In genomic region chr4:143021384-143021783, GRCh38 we compare ENCODE assay signal across 9 cellular contexts.
DNase-seq lines count a peak whose midpoint lies in the region; ATAC-seq and TF ChIP-seq lines count a peak whose summit lies in the region.
"Had no signal": no experiment of that assay in that cellular context is flagged by ENCODE, and none has a peak within 500 bp of the region (broad histone marks: within the 10 kb centered on the region; RNA-seq: fewer than 3 reads in every experiment).

No MANE protein-coding gene starts in this region.

- no peak overlapping the region for H3K4me3 Mint-ChIP-seq in WTC11
- no peak overlapping the region for H3K4me3 Mint-ChIP-seq in activated T-helper 17 cell treated with anti-CD3 and anti-CD28 coated beads, Interleukin-2, amount 50 U/mL, for 72 hours
- H3K4me3 Mint-ChIP-seq: naive thymus-derived CD4-positive, alpha-beta T cell had no signal

- H3K4me3 ChIP-seq in tibial artery, result no peak overlapping the region

- no peak overlapping the region for H3K27ac ChIP-seq in tibial artery

- TF ChIP-seq CTCF in WTC11 (IDR thresholded peaks at IDR 0.05), result no peak
- no peak for TF ChIP-seq CTCF in tibial artery (IDR thresholded peaks at IDR 0.05)

- ATAC-seq in GM18868 (IDR thresholded peaks at IDR 0.05; ENCODE audit: unreplicated experiment) (peak; percentile 73), GM21526 (IDR thresholded peaks at IDR 0.05; ENCODE audit: low FRiP score, unreplicated experiment) (peak; percentile 81), HG03097 (IDR thresholded peaks at IDR 0.05; ENCODE audit: low FRiP score, unreplicated experiment) (peak; percentile 54), WTC11 (no peak)
- ATAC-seq in activated T-helper 17 cell treated with anti-CD3 and anti-CD28 coated beads, Interleukin-2, amount 50 U/mL, for 72 hours (replicated peaks), result no peak
- ATAC-seq: naive thymus-derived CD4-positive, alpha-beta T cell had no signal

- no peaks in the 10 kb centered on the region for H3K27me3 ChIP-seq in tibial artery

- peak; percentile 1 for DNase-seq in SIG-M5 (lab: John Stamatoyannopoulos, UW)
- no peak for DNase-seq in WTC11 (ENCODE audit: low spot score)
- DNase-seq in tibial artery, result no peak
- no peak for DNase-seq in GDM1 (lab: John Stamatoyannopoulos, UW)
- DNase-seq: naive thymus-derived CD4-positive, alpha-beta T cell had no signal

- no peaks in the 10 kb centered on the region for H3K36me3 Mint-ChIP-seq in WTC11
- H3K36me3 Mint-ChIP-seq in activated T-helper 17 cell treated with anti-CD3 and anti-CD28 coated beads, Interleukin-2, amount 50 U/mL, for 72 hours (ENCODE audit: low read depth), result no peaks in the 10 kb centered on the region
- H3K36me3 Mint-ChIP-seq: naive thymus-derived CD4-positive, alpha-beta T cell had no signal

- H3K27me3 Mint-ChIP-seq in WTC11 (ENCODE audit: low read depth), result no peaks in the 10 kb centered on the region
- H3K27me3 Mint-ChIP-seq in activated T-helper 17 cell treated with anti-CD3 and anti-CD28 coated beads, Interleukin-2, amount 50 U/mL, for 72 hours, result peaks cover 22% of the 10 kb centered on the region

- CTCF ChIA-PET in WTC11 (lab: Charles Lee), result interaction anchor here (3.1 kb wide), 1 partner anchor 36 kb away, joined by 10 read pairs; no protein-coding TSS in a partner anchor

- H3K36me3 ChIP-seq in tibial artery, result no peaks in the 10 kb centered on the region

- H3K4me1 Mint-ChIP-seq in WTC11, result peaks cover 2% of the 10 kb centered on the region
- no peaks in the 10 kb centered on the region for H3K4me1 Mint-ChIP-seq in activated T-helper 17 cell treated with anti-CD3 and anti-CD28 coated beads, Interleukin-2, amount 50 U/mL, for 72 hours

- intact Hi-C loops in tibial artery (cut with DNase I; ENCODE audit: low total_unique reads), result no loop called here

- peaks cover 0 to 9% (median 0%) of the 10 kb centered on the region in 3 donors for H3K9me3 ChIP-seq in tibial artery

- H3K27ac Mint-ChIP-seq in WTC11, result no peak overlapping the region
- no peak overlapping the region for H3K27ac Mint-ChIP-seq in activated T-helper 17 cell treated with anti-CD3 and anti-CD28 coated beads, Interleukin-2, amount 50 U/mL, for 72 hours
- H3K27ac Mint-ChIP-seq: naive thymus-derived CD4-positive, alpha-beta T cell had no signal

- H3K9me3 Mint-ChIP-seq in WTC11, result no peaks in the 10 kb centered on the region
- H3K9me3 Mint-ChIP-seq in activated T-helper 17 cell treated with anti-CD3 and anti-CD28 coated beads, Interleukin-2, amount 50 U/mL, for 72 hours, result no peaks in the 10 kb centered on the region

- POLR2A ChIA-PET in WTC11 (lab: Charles Lee), result no interaction called here

- H3K4me1 ChIP-seq in tibial artery, result no peaks in the 10 kb centered on the region

TF ChIP-seq in WTC11, 78 proteins besides CTCF, POLR2A, EP300 and RAD21:
- TF ChIP-seq KAT7 (CRISPR knock-in tag; IDR thresholded peaks at IDR 0.05; ENCODE audit: borderline replicate concordance), result no peak
TF ChIP-seq in WTC11: peak in this region for 0.

Comparison
In these comparisons a context has a peak if more than half of its experiments do, and no peak if none do; other contexts are left out.
1. ATAC-seq: peak in GM18868 (single experiment), GM21526 (single experiment) and HG03097 (single experiment); none in WTC11 (single experiment) and activated T-helper 17 cell treated with anti-CD3 and anti-CD28 coated beads, Interleukin-2, amount 50 U/mL, for 72 hours (single experiment).